Comparison of ENCODE assay signal across 21 cellular contexts in genomic region chr4:24783506-24783905, GRCh38. TPM values are rescaled to one million over a fixed set of nuclear protein-coding genes. Genes with fewer than 3 reads are reported as not detected.
DNase-seq lines count a peak whose midpoint lies in the region; ATAC-seq, FAIRE-seq and TF ChIP-seq lines count a peak whose summit lies in the region.
"Had no signal": no experiment of that assay in that cellular context is flagged by ENCODE, and none has a peak within 500 bp of the region (broad histone marks: within the 10 kb centered on the region; RNA-seq: fewer than 3 reads in every experiment).

No MANE protein-coding gene starts in this region.

- no peaks in the 10 kb centered on the region for H3K4me1 ChIP-seq in H9 (ENCODE audit: insufficient read depth, low read length)
- peaks cover 24 to 50% (median 46%) of the 10 kb centered on the region in 4 donors for H3K4me1 ChIP-seq in esophagus muscularis mucosa
- H3K4me1 ChIP-seq in tibial artery, result peaks cover 0 to 47% (median 24%) of the 10 kb centered on the region in 4 donors
- no peaks in the 10 kb centered on the region for H3K4me1 ChIP-seq in small intestine (ENCODE audit: control insufficient read depth in 2 of 2, insufficient read depth in 1 of 2, low read depth in 1 of 2, low read length in 1 of 2)

- no peak overlapping the region for H2BK5ac ChIP-seq in H9 (ENCODE audit: insufficient read length, low read length)

- no peak overlapping the region for H3K9ac ChIP-seq in H9 (ENCODE audit: extremely low read depth, insufficient read length, low read length)

- DNase-seq in H9, result no peak
- DNase-seq in WTC11 (ENCODE audit: low spot score), result no peak
- peak; percentile 77 for DNase-seq in esophagus muscularis mucosa (ENCODE audit: extremely low spot score)
- no peak for DNase-seq in tibial artery
- DNase-seq in small intestine, result no peak
- DNase-seq in NOMO-1 (lab: John Stamatoyannopoulos, UW; ENCODE audit: unreplicated experiment in 2 of 2), result no peak
- DNase-seq: C1 segment of cervical spinal cord; Calu3; CD4-positive, alpha-beta memory T cell; COR-L47; DMS53; DMS79 treated with DMSO at 0.1 percent for 48 hours; GF-D8; H7; HFFc6 had no signal

- no peak overlapping the region for H2AK5ac ChIP-seq in H9 (ENCODE audit: insufficient read length, low read length)

- H3K9me3 Mint-ChIP-seq in H9 (peaks cover 12 to 14% of the 10 kb centered on the region in 2 experiments), WTC11 (peaks cover 20% of the 10 kb centered on the region)

- no peak overlapping the region for H4K5ac ChIP-seq in H9 (ENCODE audit: insufficient read length, low read depth, low read length)

- no peak for TF ChIP-seq EP300 in esophagus muscularis mucosa (IDR thresholded peaks at IDR 0.05)

- H4K91ac ChIP-seq in H9 (ENCODE audit: insufficient read length, low read depth, low read length), result no peak overlapping the region

- intact Hi-C loops in esophagus muscularis mucosa (cut with DNase I), result no loop called here
- intact Hi-C loops in tibial artery (cut with DNase I; ENCODE audit: low total_unique reads), result loop anchor here (5.0 kb wide), 1 partner anchor 51 kb away; no protein-coding TSS in a partner anchor

- H3K27me3 Mint-ChIP-seq in H9 (ENCODE audit: low read depth) (no peaks in the 10 kb centered on the region; the same call in none of the 2 replicates), WTC11 (ENCODE audit: low read depth) (no peaks in the 10 kb centered on the region)

- H2BK15ac ChIP-seq in H9 (ENCODE audit: low read depth, low read length), result no peak overlapping the region

- no peak overlapping the region for H4K8ac ChIP-seq in H9 (replicated peaks; ENCODE audit: insufficient read length, low read depth, low read length)

- POLR2A ChIA-PET in WTC11 (lab: Charles Lee), result no interaction called here

- H3K4me3 ChIP-seq in esophagus muscularis mucosa (no peak overlapping the region), tibial artery (no peak overlapping the region), small intestine (ENCODE audit: low read depth in 1 of 2, low read length in 2 of 2) (no peak overlapping the region)

- no peaks in the 10 kb centered on the region for H3K79me1 ChIP-seq in H9 (ENCODE audit: insufficient read depth, low read depth, low read length, poor library complexity, severe bottlenecking)

- H3K79me2 ChIP-seq in H9 (ENCODE audit: insufficient read depth, low read length), result no peaks in the 10 kb centered on the region

- H3K9me3 ChIP-seq in H9 (ENCODE audit: control insufficient read depth, low read depth, low read length) (no peaks in the 10 kb centered on the region), esophagus muscularis mucosa (no peaks in the 10 kb centered on the region), tibial artery (no peaks in the 10 kb centered on the region), small intestine (ENCODE audit: control insufficient read depth, low read depth) (no peaks in the 10 kb centered on the region)

- no peak overlapping the region for H3K14ac ChIP-seq in H9 (ENCODE audit: insufficient read depth, low read length)

- no peak overlapping the region for H2BK20ac ChIP-seq in H9 (ENCODE audit: low read depth, low read length, poor library complexity, severe bottlenecking)

- no peaks in the 10 kb centered on the region for H3K23me2 ChIP-seq in H9 (ENCODE audit: insufficient read length, low read depth, low read length, poor library complexity, severe bottlenecking)

- H3K27me3 ChIP-seq in H9 (ENCODE audit: insufficient read depth, low read length) (no peaks in the 10 kb centered on the region), esophagus muscularis mucosa (no peaks in the 10 kb centered on the region), tibial artery (no peaks in the 10 kb centered on the region), small intestine (ENCODE audit: control insufficient read depth in 2 of 2, insufficient read depth in 2 of 2, low read length in 2 of 2) (no peaks in the 10 kb centered on the region)

- H3K4me2 ChIP-seq in H9 (ENCODE audit: insufficient read depth, insufficient read length, low read length), result no peak overlapping the region

- H4K20me1 ChIP-seq in H9 (ENCODE audit: control insufficient read depth, insufficient read depth, insufficient read length), result no peaks in the 10 kb centered on the region

- H3K4me3 Mint-ChIP-seq in H9 (no peak overlapping the region; a peak in 1 of 5 replicates), WTC11 (peak overlapping the region; percentile 0; the same call in 1 of the 2 replicates)
- H3K4me3 Mint-ChIP-seq: CD4-positive, alpha-beta memory T cell; HFFc6 had no signal

- no peak overlapping the region for H3T11ph ChIP-seq in H9 (ENCODE audit: low read length)

- WGBS in H9 (ENCODE audit: extremely low coverage, insufficient read length, low lambda C conversion rate), result no CpG with 5 or more reads among the region's 3 CpGs
- WGBS in esophagus muscularis mucosa, result 82% methylated on average over 3 of the region's 3 CpGs
- WGBS in small intestine, 3 donors, result 65 to 77% (median 74%) methylated on average over 3 of the region's 3 CpGs

- no peak overlapping the region for H2BK120ac ChIP-seq in H9 (ENCODE audit: low read depth, low read length, poor library complexity, severe bottlenecking)

- H3K27ac Mint-ChIP-seq in H9 (peak overlapping the region; percentile 1 to 30 (median 5); a peak in 3 of 7 replicates), WTC11 (no peak overlapping the region; the same call in 1 of the 2 replicates)
- H3K27ac Mint-ChIP-seq: CD4-positive, alpha-beta memory T cell; HFFc6 had no signal

- H3K4ac ChIP-seq in H9 (ENCODE audit: low read depth, low read length), result no peak overlapping the region

- peak; percentile 36; the same call in 1 of the 2 replicates for ATAC-seq in WTC11
- no peak for ATAC-seq in HG02588 (IDR thresholded peaks at IDR 0.05; ENCODE audit: unreplicated experiment)
- ATAC-seq: HCT116 had no signal

- H3K27ac ChIP-seq in H9 (ENCODE audit: insufficient read length, low read depth, low read length), result no peak overlapping the region
- H3K27ac ChIP-seq in esophagus muscularis mucosa (replicated peaks in 1 of 4), result peak overlapping the region in 3 of 4 donors; percentile 77 to 86 (median 81)
- peak overlapping the region; percentile 73 to 82 for H3K27ac ChIP-seq in tibial artery
- H3K27ac ChIP-seq in small intestine (ENCODE audit: low read depth in 1 of 2, low read length in 1 of 2), result no peak overlapping the region

- no peak overlapping the region for H3K18ac ChIP-seq in H9 (ENCODE audit: insufficient read length, low read depth, low read length)

- FAIRE-seq in small intestine (lab: Jason Lieb, UNC), result no peak
- FAIRE-seq: GM12892, H1 had no signal

- no peak for TF ChIP-seq POLR2A in esophagus muscularis mucosa (IDR thresholded peaks at IDR 0.05; ENCODE audit: low read depth)

- no peak overlapping the region for H3K56ac ChIP-seq in H9 (ENCODE audit: insufficient read length, low read depth, low read length)

- no peak overlapping the region for H2BK12ac ChIP-seq in H9 (ENCODE audit: insufficient read length, low read depth, low read length)

- peaks cover 12 to 17% of the 10 kb centered on the region in 2 experiments for H3K4me1 Mint-ChIP-seq in H9
- peaks cover 20% of the 10 kb centered on the region for H3K4me1 Mint-ChIP-seq in WTC11
- H3K4me1 Mint-ChIP-seq: CD4-positive, alpha-beta memory T cell had no signal

- H2AFZ ChIP-seq in H9 (ENCODE audit: low read length), result no peak overlapping the region

- H3K36me3 ChIP-seq in esophagus muscularis mucosa (no peaks in the 10 kb centered on the region), tibial artery (no peaks in the 10 kb centered on the region), small intestine (ENCODE audit: control insufficient read depth in 2 of 2, insufficient read depth in 2 of 2, low read length in 2 of 2) (no peaks in the 10 kb centered on the region)

- TF ChIP-seq CTCF in H9 (conservative IDR thresholded peaks at IDR 0.05) (no peak), WTC11 (IDR thresholded peaks at IDR 0.05) (no peak), esophagus muscularis mucosa (IDR thresholded peaks at IDR 0.05) (no peak), tibial artery (IDR thresholded peaks at IDR 0.05) (no peak)

- H3K36me3 Mint-ChIP-seq in H9 (ENCODE audit: insufficient read depth in 1 of 3, low read depth in 3 of 3) (peaks cover 2 to 15% (median 3%) of the 10 kb centered on the region in 3 experiments; a peak in 5 of 7 replicates), WTC11 (peaks cover 5% of the 10 kb centered on the region)
- H3K36me3 Mint-ChIP-seq: CD4-positive, alpha-beta memory T cell had no signal

- CTCF ChIA-PET in WTC11 (lab: Charles Lee), result interaction anchor here (1.0 kb wide), 1 partner anchor 10 kb away, joined by 4 read pairs; no protein-coding TSS in a partner anchor

- H3K23ac ChIP-seq in H9 (ENCODE audit: insufficient read length, low read depth, low read length), result no peak overlapping the region

TF ChIP-seq in WTC11, 78 proteins besides CTCF, POLR2A, EP300 and RAD21 (continues in another document):
- TF ChIP-seq JAZF1 (CRISPR knock-in tag; IDR thresholded peaks at IDR 0.05) (no peak), OVOL2 (CRISPR knock-in tag; IDR thresholded peaks at IDR 0.05; ENCODE audit: borderline replicate concordance) (no peak), ATF2 (CRISPR knock-in tag; IDR thresholded peaks at IDR 0.05; ENCODE audit: borderline replicate concordance, low read depth) (no peak), ESRRA (CRISPR knock-in tag; IDR thresholded peaks at IDR 0.05; ENCODE audit: borderline replicate concordance) (no peak)

RNA-seq across cellular contexts. Expression of gene SOD3, which starts 11.9 kb away (rescaled TPM):
- total RNA-seq in H9 (2021) (2.9 and 3.3 TPM in 2 replicates), WTC11 (2021) (4.1 to 8.2 TPM (median 8.0 TPM) in 3 replicates), esophagus muscularis mucosa (1,000 to 10,000 TPM in 1 of 4 donors, 100 to 1,000 TPM in 3; 404 to 1,012 (median 570) TPM)
- polyA plus RNA-seq in small intestine, result 10 to 100 TPM in 1 of 3 donors, 1 to 10 TPM in 1, not detected in 1; 1.6 to 15.6 TPM
- total RNA-seq: A673; CD4-positive, alpha-beta memory T cell; G401 had no signal
- polyA plus RNA-seq: CD4-positive, alpha-beta memory T cell had no signal

Comparison
In these comparisons a context has a peak if more than half of its experiments do, and no peak if none do; other contexts are left out.
1. H3K27ac ChIP-seq: peak in esophagus muscularis mucosa (3 of 4) and tibial artery (2 of 2); none in H9 (single experiment) and small intestine (0 of 2).
2. RNA of gene SOD3, which starts 11.9 kb away (total RNA-seq): 404 to 1,012 TPM in esophagus muscularis mucosa; 4.1 to 8.2 TPM in WTC11 and 2.9 to 3.3 TPM in H9; every median in the first group is over 10 times any median in the second.